In genomic region chr5:103562084-103562452, GRCh38 we compare ENCODE assay signal across 8 cellular contexts. TPM values are rescaled to one million over a fixed set of nuclear protein-coding genes. Genes with fewer than 3 reads are reported as not detected.
DNase-seq lines count a peak whose midpoint lies in the region; ATAC-seq and TF ChIP-seq lines count a peak whose summit lies in the region.

No MANE protein-coding gene starts in this region.

- TF ChIP-seq CTCF in fibroblast of mammary gland (conservative IDR thresholded peaks at IDR 0.05; ENCODE audit: control insufficient read depth, insufficient read depth, low read depth, low read length) = no peak
- no peak for TF ChIP-seq CTCF in prostate gland (IDR thresholded peaks at IDR 0.05)

- H3K27ac ChIP-seq in SJSA1 (peak overlapping the region; percentile 79), prostate gland (peak overlapping the region; percentile 84 to 89)

- H3K4me3 ChIP-seq in SJSA1 (peak overlapping the region; percentile 74), fibroblast of mammary gland (ENCODE audit: control insufficient read depth, low read depth, low read length) (peak overlapping the region; percentile 78), prostate gland (peak overlapping the region; percentile 71 to 81)

- H3K36me3 ChIP-seq in SJSA1 = peaks cover 8% of the 10 kb centered on the region; the same call in 1 of the 2 replicates
- H3K36me3 ChIP-seq in prostate gland = no peaks in the 10 kb centered on the region

- H3K9me3 ChIP-seq in SJSA1 (replicated peaks) = no peaks in the 10 kb centered on the region
- H3K9me3 ChIP-seq in prostate gland = no peaks in the 10 kb centered on the region

- H3K27me3 ChIP-seq in SJSA1 (replicated peaks) = no peaks in the 10 kb centered on the region
- H3K27me3 ChIP-seq in prostate gland (replicated peaks; ENCODE audit: insufficient read depth) = no peaks in the 10 kb centered on the region

- WGBS in prostate gland = 22% methylated on average over 10 of the region's 10 CpGs

- H3K4me1 ChIP-seq in SJSA1 (replicated peaks) (peaks cover 7% of the 10 kb centered on the region), prostate gland (replicated peaks) (no peaks in the 10 kb centered on the region)

- DNase-seq in SJSA1 (ENCODE audit: low read depth in 1 of 2, low spot score in 2 of 2) = no peak
- DNase-seq in fibroblast of mammary gland (ENCODE audit: low read depth) = no peak
- peak; percentile 8 for DNase-seq in prostate gland (ENCODE audit: low spot score)
- no peak for DNase-seq in KG1 (lab: John Stamatoyannopoulos, UW)
- DNase-seq in stimulated activated CD4-positive, alpha-beta T cell treated with anti-CD3 and anti-CD28 coated beads, Interleukin-1b, Interleukin-23, amount 100 ng/mL, for 48 hours = no peak
- no peak for DNase-seq in H4 (ENCODE audit: low spot score)

- intact Hi-C loops in prostate gland (cut with DNase I) = no loop called here

- no peak for TF ChIP-seq POLR2A in prostate gland (IDR thresholded peaks at IDR 0.05)

- peak; percentile 26 for ATAC-seq in GM18858 (IDR thresholded peaks at IDR 0.05; ENCODE audit: unreplicated experiment)
- peak; percentile 46 for ATAC-seq in HG02571 (IDR thresholded peaks at IDR 0.05; ENCODE audit: unreplicated experiment)

RNA-seq across cellular contexts. Expression of gene NUDT12, which starts 0.5 kb away (rescaled TPM):
- 12.6 and 13.9 TPM in 2 replicates for total RNA-seq in SJSA1 (2014; rRNA removed; shearing (Covaris generic))
- total RNA-seq in prostate gland = 10 to 100 TPM; 11.3 to 29.6 TPM
- total RNA-seq in H4 (2014; rRNA removed; shearing (Covaris generic)) = 9.9 and 15.9 TPM in 2 replicates
